Comparison of ENCODE assay signal across 28 cellular contexts in the genomic region with DNA sequence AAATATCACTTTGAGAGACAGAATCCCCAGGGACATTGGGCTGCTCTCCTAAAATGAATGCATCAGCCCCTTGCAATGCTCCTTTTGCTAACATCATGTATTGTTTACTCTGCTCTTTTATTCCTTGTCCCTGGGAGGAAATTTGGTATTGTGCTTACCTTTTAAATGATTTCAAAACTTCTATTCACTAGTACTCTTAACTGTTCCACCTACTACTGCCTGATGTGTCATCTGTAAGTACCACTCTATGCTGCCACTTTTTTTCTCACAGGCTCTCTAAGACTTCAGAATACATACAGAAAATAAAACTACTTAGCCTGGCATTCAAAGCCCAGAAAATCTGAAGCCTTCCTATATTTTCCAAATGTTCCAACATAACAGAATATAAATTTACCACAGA.
"Had no signal": no experiment of that assay in that cellular context is flagged by ENCODE, and none has a peak within 500 bp of the region (broad histone marks: within the 10 kb centered on the region; RNA-seq: fewer than 3 reads in every experiment).

No MANE protein-coding gene starts in this region.

- H3K36me3 ChIP-seq: lower lobe of right lung, neural progenitor cell, neutrophil, ovary, right atrium auricular region, right lobe of liver, tibial nerve, vagina had no signal

- H3K4me1 Mint-ChIP-seq: naive thymus-derived CD8-positive, alpha-beta T cell; nephron; neural progenitor cell; stimulated activated memory B cell treated with anti-CD40 and anti-IgM and Interleukin-4, amounts not matched to agents 10 μg/mL and 1 μg/mL and 100 μg/mL, for 72 hours; stimulated activated naive CD8-positive, alpha-beta T cell treated with anti-CD3 and anti-CD28 coated beads, Interleukin-15, amount 100 ng/mL, for 72 hours had no signal

- ATAC-seq: left cardiac atrium; left lobe of liver; naive thymus-derived CD8-positive, alpha-beta T cell; right lobe of liver; stimulated activated memory B cell treated with anti-CD40 and anti-IgM and Interleukin-4, amounts not matched to agents 10 μg/mL and 1 μg/mL and 100 μg/mL, for 72 hours; stimulated activated naive CD8-positive, alpha-beta T cell treated with anti-CD3 and anti-CD28 coated beads, Interleukin-15, amount 100 ng/mL, for 72 hours had no signal

- H3K9me3 ChIP-seq: lower lobe of right lung, neutrophil, ovary, right atrium auricular region, right lobe of liver, vagina had no signal

- DNase-seq: hippocampal formation; kidney glomerular epithelial cell; left cardiac atrium; lower lobe of right lung; mammary epithelial cell; mesenchymal stem cell; naive thymus-derived CD8-positive, alpha-beta T cell; occipital lobe; ovary; right lobe of liver; stimulated activated CD4-positive, alpha-beta T cell treated with anti-CD3 and anti-CD28 coated beads, Interleukin-1b, Interleukin-23, amount 100 ng/mL, for 48 hours; stimulated activated CD4-positive, alpha-beta T cell treated with anti-CD3 and anti-CD28 coated beads, Interleukin-2, amount 100 ng/mL, for 48 hours; stimulated activated CD4-positive, alpha-beta T cell treated with anti-CD3 and anti-CD28 coated beads, Interleukin-4, amount 100 ng/mL, for 4 hours; stimulated activated CD8-positive, alpha-beta memory T cell treated with anti-CD3 and anti-CD28 coated beads, Interleukin-4, amount 100 ng/mL, for 48 hours; stimulated activated naive CD4-positive, alpha-beta T cell treated with Interleukin-2 at 50 U/mL for 16 hours; stimulated activated naive CD8-positive, alpha-beta T cell treated with anti-CD3 and anti-CD28 coated beads, Interleukin-15, amount 100 ng/mL, for 72 hours; substantia nigra had no signal

- H3K27ac ChIP-seq: lower lobe of right lung, neural progenitor cell, neutrophil, ovary, right atrium auricular region, right lobe of liver, tibial nerve, vagina had no signal

- H3K4me1 ChIP-seq: lower lobe of right lung, neural progenitor cell, right atrium auricular region, right lobe of liver, tibial nerve, vagina had no signal

- H3K4me3 ChIP-seq: lower lobe of right lung, neural progenitor cell, ovary, right atrium auricular region, right lobe of liver, smooth muscle cell, tibial nerve, vagina had no signal

- H3K36me3 Mint-ChIP-seq: naive thymus-derived CD8-positive, alpha-beta T cell; neural progenitor cell; stimulated activated memory B cell treated with anti-CD40 and anti-IgM and Interleukin-4, amounts not matched to agents 10 μg/mL and 1 μg/mL and 100 μg/mL, for 72 hours; type B pancreatic cell had no signal

- H3K4me3 Mint-ChIP-seq: naive thymus-derived CD8-positive, alpha-beta T cell; nephron; neural progenitor cell; stimulated activated memory B cell treated with anti-CD40 and anti-IgM and Interleukin-4, amounts not matched to agents 10 μg/mL and 1 μg/mL and 100 μg/mL, for 72 hours; stimulated activated naive CD8-positive, alpha-beta T cell treated with anti-CD3 and anti-CD28 coated beads, Interleukin-15, amount 100 ng/mL, for 72 hours; type B pancreatic cell had no signal

- H3K27me3 ChIP-seq: neural progenitor cell, neutrophil, ovary, right atrium auricular region, right lobe of liver, tibial nerve, vagina had no signal

- H3K9me3 Mint-ChIP-seq: nephron, neural progenitor cell, type B pancreatic cell had no signal

- H3K27me3 Mint-ChIP-seq: stimulated activated memory B cell treated with anti-CD40 and anti-IgM and Interleukin-4, amounts not matched to agents 10 μg/mL and 1 μg/mL and 100 μg/mL, for 72 hours; stimulated activated naive CD8-positive, alpha-beta T cell treated with anti-CD3 and anti-CD28 coated beads, Interleukin-15, amount 100 ng/mL, for 72 hours; type B pancreatic cell had no signal

- H2AFZ ChIP-seq: neural progenitor cell had no signal

- H3K4me2 ChIP-seq: neural progenitor cell, smooth muscle cell had no signal

- H3K27ac Mint-ChIP-seq: naive thymus-derived CD8-positive, alpha-beta T cell; nephron; neural progenitor cell; progenitor cell of endocrine pancreas; stimulated activated memory B cell treated with anti-CD40 and anti-IgM and Interleukin-4, amounts not matched to agents 10 μg/mL and 1 μg/mL and 100 μg/mL, for 72 hours; stimulated activated naive CD8-positive, alpha-beta T cell treated with anti-CD3 and anti-CD28 coated beads, Interleukin-15, amount 100 ng/mL, for 72 hours; type B pancreatic cell had no signal
